16 cellular contexts compared by ENCODE assay signal in the genomic region with DNA sequence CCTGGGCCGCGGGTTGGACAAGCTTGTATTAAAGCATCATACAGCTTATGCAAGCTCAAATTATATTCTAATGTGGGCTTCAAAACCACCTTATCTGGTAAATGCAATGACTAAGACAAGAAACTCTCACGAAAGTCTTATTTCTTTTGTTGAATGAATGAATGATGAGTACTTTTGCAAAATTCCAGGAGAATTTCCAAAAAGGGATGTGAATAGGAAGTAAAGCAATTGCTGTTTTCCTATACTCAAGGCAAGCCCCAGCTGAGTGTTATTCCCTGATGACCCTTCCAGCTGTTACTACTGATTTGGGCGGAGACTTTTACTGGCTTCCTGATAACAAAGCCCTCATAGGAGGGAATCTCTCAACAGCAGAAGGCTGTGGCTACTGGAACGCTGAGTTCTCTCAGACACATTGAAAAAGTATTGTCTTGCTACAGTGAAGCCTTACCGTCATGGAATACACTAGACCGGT.
A peak's percentile ranks its signal among the peaks of the same experiment; 100 is the strongest.
DNase-seq lines count a peak whose midpoint lies in the region; ATAC-seq and TF ChIP-seq lines count a peak whose summit lies in the region.
"Had no signal": no experiment of that assay in that cellular context is flagged by ENCODE, and none has a peak within 500 bp of the region (broad histone marks: within the 10 kb centered on the region; RNA-seq: fewer than 3 reads in every experiment).

No MANE protein-coding gene starts in this region.

- no peaks in the 10 kb centered on the region for H3K4me1 Mint-ChIP-seq in CD14-positive monocyte
- H3K4me1 Mint-ChIP-seq: mesothelial cell of epicardium had no signal

- H3K9me3 ChIP-seq in SU-DHL-6 (ENCODE audit: insufficient read depth, low read length) (no peaks in the 10 kb centered on the region), heart right ventricle (peaks cover 0 to 11% (median 0%) of the 10 kb centered on the region in 11 donors)
- H3K9me3 ChIP-seq: neutrophil, thoracic aorta had no signal

- H3K4me2 ChIP-seq in SU-DHL-6 (ENCODE audit: low read depth, low read length, poor library complexity, severe bottlenecking): no peak overlapping the region

- H3K27ac Mint-ChIP-seq in CD14-positive monocyte: no peak overlapping the region
- H3K27ac Mint-ChIP-seq: activated naive CD4-positive, alpha-beta T cell treated with anti-CD3 and anti-CD28 coated beads, Interleukin-2, amount 50 U/mL, for 72 hours; mesothelial cell of epicardium; T-helper 2 cell treated with Interferon-gamma antibody and Interleukin-4, amounts not matched to agents 5 μg/mL and 100 μg/mL, for 36 hours had no signal

- intact Hi-C loops in heart right ventricle (cut with DNase I) (loop anchor here (1.0 to 10.0 kb wide), 18 partner anchors 130 to 908 kb away; partner anchors contain the start of gene MAST4 (in 4 of the 10)), sciatic nerve (cut with DNase I) (loop anchor here (10.0 kb wide), 1 partner anchor 458 kb away; no protein-coding TSS in a partner anchor), CD14-positive monocyte (cut with micrococcal nuclease) (loop anchor here (5.0 kb wide), 1 partner anchor 450 kb away; no protein-coding TSS in a partner anchor)

- H3K4me1 ChIP-seq in heart right ventricle: peaks cover 0 to 32% (median 23%) of the 10 kb centered on the region in 9 donors
- H3K4me1 ChIP-seq: foreskin keratinocyte had no signal

- H3K9me2 ChIP-seq in SU-DHL-6 (replicated peaks; ENCODE audit: insufficient read depth, low read length): no peaks in the 10 kb centered on the region

- H3F3A ChIP-seq in SU-DHL-6 (ENCODE audit: insufficient read depth): peaks cover 6% of the 10 kb centered on the region; the same call in 1 of the 2 replicates

- no peaks in the 10 kb centered on the region for H3K36me3 ChIP-seq in SU-DHL-6 (ENCODE audit: low read length)
- H3K36me3 ChIP-seq in heart right ventricle: no peaks in the 10 kb centered on the region
- H3K36me3 ChIP-seq: BLaER1 treated with 17β-estradiol and CSF1 and Interleukin-3, amounts not matched to agents 10 nM and 100 nM; neutrophil; thoracic aorta had no signal

- H3K9me3 Mint-ChIP-seq in CD14-positive monocyte: peaks cover 0 to 5% (median 0%) of the 10 kb centered on the region in 7 donors
- H3K9me3 Mint-ChIP-seq: activated naive CD4-positive, alpha-beta T cell treated with anti-CD3 and anti-CD28 coated beads, Interleukin-2, amount 50 U/mL, for 72 hours; effector memory CD8-positive, alpha-beta T cell; T-helper 2 cell treated with Interferon-gamma antibody and Interleukin-4, amounts not matched to agents 5 μg/mL and 100 μg/mL, for 36 hours had no signal

- no peaks in the 10 kb centered on the region for H3K79me2 ChIP-seq in SU-DHL-6 (ENCODE audit: insufficient read depth, low read length)

- CTCF ChIA-PET in RWPE1 (lab: Yijun Ruan, JAX): interaction anchor here (0.6 to 4.6 kb wide), 21 partner anchors 9 to 560 kb away, joined by 3 to 68 read pairs (median 4); no protein-coding TSS in a partner anchor

- H3K4me3 ChIP-seq in SU-DHL-6 (ENCODE audit: insufficient read depth, low read length, poor library complexity, severe bottlenecking) (no peak overlapping the region), heart right ventricle (no peak overlapping the region)
- H3K4me3 ChIP-seq: BLaER1 treated with 17β-estradiol and CSF1 and Interleukin-3, amounts not matched to agents 10 nM and 100 nM; thoracic aorta had no signal

- peak overlapping the region; percentile 3 for H2AFZ ChIP-seq in SU-DHL-6 (ENCODE audit: low read depth, low read length, severe bottlenecking)

- POLR2A ChIA-PET in RWPE1 (lab: Yijun Ruan, JAX; ENCODE audit: low non-redundant PET): no interaction called here

- peak; percentile 79 to 91 (median 88) for ATAC-seq in heart right ventricle
- peak; percentile 53 for ATAC-seq in sciatic nerve
- ATAC-seq in HG03139 (IDR thresholded peaks at IDR 0.05; ENCODE audit: unreplicated experiment): no peak

- H3K9ac ChIP-seq in SU-DHL-6 (ENCODE audit: low read length): no peak overlapping the region
- H3K9ac ChIP-seq: BLaER1 treated with 17β-estradiol and CSF1 and Interleukin-3, amounts not matched to agents 10 nM and 100 nM had no signal

- H3K4me3 Mint-ChIP-seq in CD14-positive monocyte: no peak overlapping the region
- H3K4me3 Mint-ChIP-seq: effector memory CD8-positive, alpha-beta T cell; mesothelial cell of epicardium; T-helper 2 cell treated with Interferon-gamma antibody and Interleukin-4, amounts not matched to agents 5 μg/mL and 100 μg/mL, for 36 hours had no signal

- H3K27me3 ChIP-seq in SU-DHL-6 (ENCODE audit: low read length) (no peaks in the 10 kb centered on the region), heart right ventricle (peaks cover 0 to 3% (median 0%) of the 10 kb centered on the region in 7 donors)
- H3K27me3 ChIP-seq: BLaER1 treated with 17β-estradiol and CSF1 and Interleukin-3, amounts not matched to agents 10 nM and 100 nM had no signal

- WGBS in heart right ventricle, 2 donors: 28 to 38% methylated on average over 7 of the region's 7 CpGs

- TF ChIP-seq CTCF in SU-DHL-6 (IDR thresholded peaks at IDR 0.05; ENCODE audit: insufficient read depth, low read length, poor library complexity, severe bottlenecking): no peak
- TF ChIP-seq CTCF in heart right ventricle (IDR thresholded peaks at IDR 0.05): no peak
- TF ChIP-seq CTCF in CD14-positive monocyte (IDR thresholded peaks at IDR 0.05): no peak
- no peak for TF ChIP-seq CTCF in RWPE1 (conservative IDR thresholded peaks at IDR 0.05; ENCODE audit: low read depth)

- peaks cover 5 to 11% (median 7%) of the 10 kb centered on the region in 3 donors for H3K27me3 Mint-ChIP-seq in CD14-positive monocyte (ENCODE audit: low read depth in 3 of 3)

- H3K27ac ChIP-seq in SU-DHL-6 (ENCODE audit: low read depth, low read length) (no peak overlapping the region), heart right ventricle (peak overlapping the region in 7 of 10 donors; percentile 0 to 60 (median 31)), RWPE1 (no peak overlapping the region)
- H3K27ac ChIP-seq: BLaER1 treated with 17β-estradiol and CSF1 and Interleukin-3, amounts not matched to agents 10 nM and 100 nM; foreskin keratinocyte; neutrophil; thoracic aorta had no signal

- H3K36me3 Mint-ChIP-seq in CD14-positive monocyte: no peaks in the 10 kb centered on the region
- H3K36me3 Mint-ChIP-seq: activated naive CD4-positive, alpha-beta T cell treated with anti-CD3 and anti-CD28 coated beads, Interleukin-2, amount 50 U/mL, for 72 hours; mesothelial cell of epicardium had no signal

- no peaks in the 10 kb centered on the region for H4K20me1 ChIP-seq in SU-DHL-6 (ENCODE audit: low read depth, low read length)
- H4K20me1 ChIP-seq: BLaER1 treated with 17β-estradiol and CSF1 and Interleukin-3, amounts not matched to agents 10 nM and 100 nM had no signal

- DNase-seq in NCI-H226 (peak; percentile 72), heart right ventricle (peak in 1 of 2 donors; percentile 50), sciatic nerve (ENCODE audit: low spot score) (no peak), CD14-positive monocyte (ENCODE audit: low spot score) (no peak), RWPE1 (ENCODE audit: low spot score) (no peak)
- DNase-seq: activated T-cell treated with anti-CD3 and anti-CD28 coated beads for 4 hours had no signal

Comparison
In these comparisons a context has a peak if more than half of its experiments do, and no peak if none do; other contexts are left out.
1. H3K27ac ChIP-seq: peak in heart right ventricle (7 of 10); none in SU-DHL-6 (single experiment) and RWPE1 (single experiment).